Comparison of ENCODE assay signal across 24 cellular contexts in genomic region chr1:30452925-30453324, GRCh38.
"Had no signal": no experiment of that assay in that cellular context is flagged by ENCODE, and none has a peak within 500 bp of the region (broad histone marks: within the 10 kb centered on the region; RNA-seq: fewer than 3 reads in every experiment).

No MANE protein-coding gene starts in this region.

- H3K27ac Mint-ChIP-seq: activated CD4-positive, alpha-beta memory T cell treated with anti-CD3 and anti-CD28 coated beads for 36 hours; activated CD4-positive, alpha-beta T cell treated with anti-CD3 and anti-CD28 coated beads for 36 hours; activated CD8-positive, alpha-beta memory T cell treated with anti-CD3 and anti-CD28 coated beads, Interleukin-2, amount 10 ng/mL, durations not matched to agents 7 days and 5 days; activated naive CD4-positive, alpha-beta T cell treated with anti-CD3 and anti-CD28 coated beads for 36 hours; dendritic cell treated with granulocyte-macrophage colony-stimulating factor and Interleukin-4, amounts not matched to agents 40 ng/mL and 50 ng/mL, for 4 days; immature natural killer cell; natural killer cell treated with Interleukin-12 subunit alpha and Interleukin-12 subunit beta and Interleukin-15 and Interleukin-18, amount 100 ng/mL, for 72 hours had no signal

- H3K4me1 Mint-ChIP-seq: activated CD4-positive, alpha-beta T cell treated with anti-CD3 and anti-CD28 coated beads for 36 hours; activated CD8-positive, alpha-beta memory T cell treated with anti-CD3 and anti-CD28 coated beads, Interleukin-2, amount 10 ng/mL, durations not matched to agents 7 days and 5 days; immature natural killer cell had no signal

- ATAC-seq: activated CD4-positive, alpha-beta T cell treated with anti-CD3 and anti-CD28 coated beads for 36 hours; activated CD8-positive, alpha-beta memory T cell treated with anti-CD3 and anti-CD28 coated beads, Interleukin-2, amount 10 ng/mL, durations not matched to agents 7 days and 5 days; left ventricle myocardium superior; psoas muscle; stimulated activated naive CD8-positive, alpha-beta T cell treated with anti-CD3 and anti-CD28 coated beads, Interleukin-15, Interleukin-2, amounts not matched to agents 100 U/mL and 50 U/mL, for 24 hours had no signal

- FAIRE-seq: endometrium, TTC549 had no signal

- H3K36me3 Mint-ChIP-seq: activated CD4-positive, alpha-beta memory T cell treated with anti-CD3 and anti-CD28 coated beads for 36 hours; activated CD8-positive, alpha-beta memory T cell treated with anti-CD3 and anti-CD28 coated beads, Interleukin-2, amount 10 ng/mL, durations not matched to agents 7 days and 5 days; immature natural killer cell; natural killer cell treated with Interleukin-12 subunit alpha and Interleukin-12 subunit beta and Interleukin-15 and Interleukin-18, amount 100 ng/mL, for 72 hours had no signal

- H3K27ac ChIP-seq: cardiac muscle cell, neutrophil, ovary, psoas muscle, right atrium auricular region had no signal

- H3K4me3 Mint-ChIP-seq: activated CD4-positive, alpha-beta memory T cell treated with anti-CD3 and anti-CD28 coated beads for 36 hours; activated CD4-positive, alpha-beta T cell treated with anti-CD3 and anti-CD28 coated beads for 36 hours; activated CD8-positive, alpha-beta memory T cell treated with anti-CD3 and anti-CD28 coated beads, Interleukin-2, amount 10 ng/mL, durations not matched to agents 7 days and 5 days; activated naive CD4-positive, alpha-beta T cell treated with anti-CD3 and anti-CD28 coated beads for 36 hours; dendritic cell treated with granulocyte-macrophage colony-stimulating factor and Interleukin-4, amounts not matched to agents 40 ng/mL and 50 ng/mL, for 4 days; immature natural killer cell; natural killer cell treated with Interleukin-12 subunit alpha and Interleukin-12 subunit beta and Interleukin-15 and Interleukin-18, amount 100 ng/mL, for 72 hours had no signal

- H3K4me1 ChIP-seq: psoas muscle, right atrium auricular region had no signal

- H3K36me3 ChIP-seq: cardiac muscle cell, neutrophil, ovary, right atrium auricular region had no signal

- H3K4me3 ChIP-seq: cardiac muscle cell, ovary, psoas muscle, right atrium auricular region had no signal

- H3K27me3 ChIP-seq: cardiac muscle cell, neutrophil, ovary, right atrium auricular region had no signal

- DNase-seq: activated CD4-positive, alpha-beta memory T cell treated with anti-CD3 and anti-CD28 coated beads for 36 hours; activated CD4-positive, alpha-beta T cell treated with anti-CD3 and anti-CD28 coated beads for 36 hours; activated naive CD4-positive, alpha-beta T cell treated with anti-CD3 and anti-CD28 coated beads for 36 hours; activated T-cell treated with anti-CD3 and anti-CD28 coated beads, Interleukin-2, amount 50 U/mL, for 1 hour; amygdala; effector CD4-positive, alpha-beta T cell; foreskin fibroblast; immature natural killer cell; left ventricle myocardium superior; mammary epithelial cell; midbrain; psoas muscle; stimulated activated CD4-positive, alpha-beta T cell treated with anti-CD3 and anti-CD28 coated beads, Interleukin-4, amount 100 ng/mL, for 4 hours; stimulated activated naive CD8-positive, alpha-beta T cell treated with anti-CD3 and anti-CD28 coated beads, Interleukin-15, Interleukin-2, amounts not matched to agents 100 U/mL and 50 U/mL, for 24 hours; T-helper 1 cell had no signal

- H3K9me3 ChIP-seq: neutrophil, ovary, psoas muscle, right atrium auricular region had no signal

- H3K9me3 Mint-ChIP-seq: activated CD4-positive, alpha-beta memory T cell treated with anti-CD3 and anti-CD28 coated beads for 36 hours; activated naive CD4-positive, alpha-beta T cell treated with anti-CD3 and anti-CD28 coated beads for 36 hours; dendritic cell treated with granulocyte-macrophage colony-stimulating factor and Interleukin-4, amounts not matched to agents 40 ng/mL and 50 ng/mL, for 4 days; natural killer cell treated with Interleukin-12 subunit alpha and Interleukin-12 subunit beta and Interleukin-15 and Interleukin-18, amount 100 ng/mL, for 72 hours had no signal
